In the genomic region with DNA sequence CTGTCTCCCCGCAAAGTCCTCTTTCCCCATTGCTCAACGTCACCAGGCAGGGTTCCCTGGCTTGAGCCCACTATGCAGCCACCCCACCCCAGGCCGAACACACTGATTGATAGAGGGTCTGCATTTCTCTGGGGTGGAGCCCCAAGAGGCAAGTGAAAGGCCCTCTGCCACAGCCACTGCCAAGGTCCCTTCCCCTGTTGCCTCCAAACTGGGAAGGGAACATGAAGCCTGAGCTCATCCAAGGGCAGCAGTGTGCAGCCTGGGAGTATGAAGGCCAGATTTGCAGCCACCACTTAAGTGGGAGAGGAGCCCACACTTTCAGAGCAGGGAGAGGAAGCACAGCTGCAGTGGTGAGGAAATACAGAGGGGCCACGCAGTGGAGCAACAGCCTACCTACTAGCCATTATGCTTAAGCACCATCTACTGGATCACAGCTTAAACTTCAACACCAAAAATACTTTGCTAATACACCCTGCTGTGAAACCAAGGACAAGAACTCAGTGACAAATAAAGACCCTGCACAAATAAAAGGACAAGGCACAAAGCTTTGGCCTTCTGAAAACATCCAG, we compare ENCODE assay signal across 2 cellular contexts.
TF ChIP-seq lines count a peak whose summit lies in the region.

No MANE protein-coding gene starts in this region.

TF ChIP-seq in GM12878, 131 proteins besides CTCF, POLR2A, EP300 and RAD21:
- TF ChIP-seq EED (IDR thresholded peaks at IDR 0.05; ENCODE audit: low read depth), result no peak
- no peak for TF ChIP-seq WRNIP1 (IDR thresholded peaks at IDR 0.05; ENCODE audit: borderline replicate concordance, low read depth, low read length)
- TF ChIP-seq CBFB (IDR thresholded peaks at IDR 0.05; ENCODE audit: low read depth), result no peak
- TF ChIP-seq, protein P1, sequence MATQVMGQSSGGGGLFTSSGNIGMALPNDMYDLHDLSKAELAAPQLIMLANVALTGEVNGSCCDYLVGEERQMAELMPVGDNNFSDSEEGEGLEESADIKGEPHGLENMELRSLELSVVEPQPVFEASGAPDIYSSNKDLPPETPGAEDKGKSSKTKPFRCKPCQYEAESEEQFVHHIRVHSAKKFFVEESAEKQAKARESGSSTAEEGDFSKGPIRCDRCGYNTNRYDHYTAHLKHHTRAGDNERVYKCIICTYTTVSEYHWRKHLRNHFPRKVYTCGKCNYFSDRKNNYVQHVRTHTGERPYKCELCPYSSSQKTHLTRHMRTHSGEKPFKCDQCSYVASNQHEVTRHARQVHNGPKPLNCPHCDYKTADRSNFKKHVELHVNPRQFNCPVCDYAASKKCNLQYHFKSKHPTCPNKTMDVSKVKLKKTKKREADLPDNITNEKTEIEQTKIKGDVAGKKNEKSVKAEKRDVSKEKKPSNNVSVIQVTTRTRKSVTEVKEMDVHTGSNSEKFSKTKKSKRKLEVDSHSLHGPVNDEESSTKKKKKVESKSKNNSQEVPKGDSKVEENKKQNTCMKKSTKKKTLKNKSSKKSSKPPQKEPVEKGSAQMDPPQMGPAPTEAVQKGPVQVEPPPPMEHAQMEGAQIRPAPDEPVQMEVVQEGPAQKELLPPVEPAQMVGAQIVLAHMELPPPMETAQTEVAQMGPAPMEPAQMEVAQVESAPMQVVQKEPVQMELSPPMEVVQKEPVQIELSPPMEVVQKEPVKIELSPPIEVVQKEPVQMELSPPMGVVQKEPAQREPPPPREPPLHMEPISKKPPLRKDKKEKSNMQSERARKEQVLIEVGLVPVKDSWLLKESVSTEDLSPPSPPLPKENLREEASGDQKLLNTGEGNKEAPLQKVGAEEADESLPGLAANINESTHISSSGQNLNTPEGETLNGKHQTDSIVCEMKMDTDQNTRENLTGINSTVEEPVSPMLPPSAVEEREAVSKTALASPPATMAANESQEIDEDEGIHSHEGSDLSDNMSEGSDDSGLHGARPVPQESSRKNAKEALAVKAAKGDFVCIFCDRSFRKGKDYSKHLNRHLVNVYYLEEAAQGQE (IDR thresholded peaks at IDR 0.05; ENCODE audit: low read depth, low read length), result no peak
- TF ChIP-seq POLR2AphosphoS5 (IDR thresholded peaks at IDR 0.05; ENCODE audit: low read length), result no peak
- TF ChIP-seq MYB (IDR thresholded peaks at IDR 0.05; ENCODE audit: borderline replicate concordance, low read depth, low read length), result no peak

TF ChIP-seq in liver, 16 proteins besides CTCF, POLR2A, EP300 and RAD21:
- TF ChIP-seq SP1 (IDR thresholded peaks at IDR 0.05) (no peak), HNF4A (conservative IDR thresholded peaks at IDR 0.05) (no peak), YY1 (IDR thresholded peaks at IDR 0.05) (no peak), RXRA (IDR thresholded peaks at IDR 0.05) (no peak), FOXA2 (IDR thresholded peaks at IDR 0.05) (no peak)
- TF ChIP-seq, protein P2, sequence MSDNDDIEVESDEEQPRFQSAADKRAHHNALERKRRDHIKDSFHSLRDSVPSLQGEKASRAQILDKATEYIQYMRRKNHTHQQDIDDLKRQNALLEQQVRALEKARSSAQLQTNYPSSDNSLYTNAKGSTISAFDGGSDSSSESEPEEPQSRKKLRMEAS (IDR thresholded peaks at IDR 0.05), result no peak
